13 cellular contexts compared by ENCODE assay signal in the genomic region with DNA sequence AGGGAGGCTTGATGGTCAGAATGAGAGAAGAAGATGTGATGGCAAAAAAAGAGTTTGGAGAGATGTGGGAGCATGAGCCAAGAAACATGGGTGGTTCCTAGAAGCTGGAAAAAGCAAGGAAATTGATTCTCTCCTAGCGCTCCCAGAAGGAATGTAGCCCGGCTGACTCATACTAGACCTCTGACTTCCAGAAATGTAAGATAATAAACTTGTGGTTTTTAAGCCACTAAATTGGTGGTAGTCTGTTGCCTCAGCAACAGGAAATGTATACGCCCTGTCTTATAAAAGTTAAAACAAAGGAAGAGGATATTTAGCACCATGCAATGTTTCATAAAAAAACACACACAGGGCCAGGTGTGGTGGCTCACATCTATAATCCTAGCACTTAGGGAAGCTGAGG.
DNase-seq lines count a peak whose midpoint lies in the region; ATAC-seq, FAIRE-seq and TF ChIP-seq lines count a peak whose summit lies in the region.
"Had no signal": no experiment of that assay in that cellular context is flagged by ENCODE, and none has a peak within 500 bp of the region (broad histone marks: within the 10 kb centered on the region; RNA-seq: fewer than 3 reads in every experiment).

No MANE protein-coding gene starts in this region.

- H3K27ac ChIP-seq in tibial artery, result no peak overlapping the region
- H3K27ac ChIP-seq: vagina had no signal

- H3K4me1 ChIP-seq in mucosa of descending colon (ENCODE audit: low read depth), result no peaks in the 10 kb centered on the region
- no peaks in the 10 kb centered on the region for H3K4me1 ChIP-seq in tibial artery
- H3K4me1 ChIP-seq: HAP-1, vagina had no signal

- H3K27me3 ChIP-seq in tibial artery, result no peaks in the 10 kb centered on the region
- H3K27me3 ChIP-seq: vagina had no signal

- no peaks in the 10 kb centered on the region for H3K36me3 ChIP-seq in mucosa of descending colon (ENCODE audit: low read depth)
- H3K36me3 ChIP-seq in tibial artery, result no peaks in the 10 kb centered on the region
- H3K36me3 ChIP-seq: HAP-1, vagina had no signal

- FAIRE-seq in RCC 7860 (lab: Jason Lieb, UNC) (peak; percentile 93), endometrium (lab: Jason Lieb, UNC) (peak; percentile 66)

- DNase-seq in GM03348 (ENCODE audit: low spot score) (peak; percentile 47), RCC 7860 (ENCODE audit: low spot score) (peak; percentile 95), mucosa of descending colon (peak in 1 of 3 donors; percentile 28), NCI-H187 treated with DMSO at 0.1 percent for 48 hours (lab: John Stamatoyannopoulos, UW) (no peak), tibial artery (no peak), NOMO-1 treated with dmso at 0.1 percent for 144 hours (lab: John Stamatoyannopoulos, UW; ENCODE audit: unreplicated experiment) (no peak)
- DNase-seq: hippocampal formation; NCI-H524; stimulated activated CD4-positive, alpha-beta T cell treated with anti-CD3 and anti-CD28 coated beads, Interleukin-12 subunit alpha, Interleukin-12 subunit beta, amount 100 ng/mL, for 4 hours had no signal

- intact Hi-C loops in mucosa of descending colon (cut with DNase I, micrococcal nuclease) (no loop called here), tibial artery (cut with DNase I; ENCODE audit: low total_unique reads) (no loop called here)

- H3K4me3 ChIP-seq in mucosa of descending colon, result no peak overlapping the region
- H3K4me3 ChIP-seq in tibial artery, result no peak overlapping the region
- H3K4me3 ChIP-seq: HAP-1, vagina had no signal

- no peak for TF ChIP-seq CTCF in mucosa of descending colon (IDR thresholded peaks at IDR 0.05)
- TF ChIP-seq CTCF in tibial artery (IDR thresholded peaks at IDR 0.05), result no peak

- H3K9me3 ChIP-seq in mucosa of descending colon, result no peaks in the 10 kb centered on the region
- no peaks in the 10 kb centered on the region for H3K9me3 ChIP-seq in tibial artery
- H3K9me3 ChIP-seq: HAP-1, vagina had no signal

- ATAC-seq in mucosa of descending colon (peak; percentile 98), GM21825 (IDR thresholded peaks at IDR 0.05; ENCODE audit: unreplicated experiment) (no peak)

Comparison
In these comparisons a context has a peak if more than half of its experiments do, and no peak if none do; other contexts are left out.
1. DNase-seq: peak in GM03348 (single experiment) and RCC 7860 (single experiment); none in NCI-H187 treated with DMSO at 0.1 percent for 48 hours (single experiment), tibial artery (0 of 2) and NOMO-1 treated with dmso at 0.1 percent for 144 hours (single experiment).